In the genomic region with DNA sequence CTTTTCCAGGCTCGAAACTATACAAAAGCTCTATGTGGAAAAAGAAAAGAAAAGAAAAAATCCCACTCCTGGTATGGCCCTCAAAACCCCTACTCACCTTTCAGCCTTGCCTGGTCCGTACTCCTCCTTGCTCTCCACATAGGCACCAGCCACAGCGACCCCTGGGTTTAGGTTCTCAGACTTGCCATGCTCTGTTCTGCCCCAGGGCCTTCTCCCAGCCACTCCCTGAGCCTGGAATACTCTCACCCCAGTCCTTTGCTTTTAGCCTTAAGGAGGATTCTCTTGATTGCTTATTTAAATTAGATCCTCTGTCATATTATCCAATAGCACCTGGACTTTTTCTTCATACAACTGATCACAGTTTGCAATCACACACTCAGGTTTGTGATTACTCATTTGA, we compare ENCODE assay signal across 1 cellular context.
TF ChIP-seq lines count a peak whose summit lies in the region.

No MANE protein-coding gene starts in this region.

TF ChIP-seq in HepG2, 621 proteins besides CTCF, POLR2A, EP300 and RAD21 (continued from another document):
- TF ChIP-seq, protein P1, sequence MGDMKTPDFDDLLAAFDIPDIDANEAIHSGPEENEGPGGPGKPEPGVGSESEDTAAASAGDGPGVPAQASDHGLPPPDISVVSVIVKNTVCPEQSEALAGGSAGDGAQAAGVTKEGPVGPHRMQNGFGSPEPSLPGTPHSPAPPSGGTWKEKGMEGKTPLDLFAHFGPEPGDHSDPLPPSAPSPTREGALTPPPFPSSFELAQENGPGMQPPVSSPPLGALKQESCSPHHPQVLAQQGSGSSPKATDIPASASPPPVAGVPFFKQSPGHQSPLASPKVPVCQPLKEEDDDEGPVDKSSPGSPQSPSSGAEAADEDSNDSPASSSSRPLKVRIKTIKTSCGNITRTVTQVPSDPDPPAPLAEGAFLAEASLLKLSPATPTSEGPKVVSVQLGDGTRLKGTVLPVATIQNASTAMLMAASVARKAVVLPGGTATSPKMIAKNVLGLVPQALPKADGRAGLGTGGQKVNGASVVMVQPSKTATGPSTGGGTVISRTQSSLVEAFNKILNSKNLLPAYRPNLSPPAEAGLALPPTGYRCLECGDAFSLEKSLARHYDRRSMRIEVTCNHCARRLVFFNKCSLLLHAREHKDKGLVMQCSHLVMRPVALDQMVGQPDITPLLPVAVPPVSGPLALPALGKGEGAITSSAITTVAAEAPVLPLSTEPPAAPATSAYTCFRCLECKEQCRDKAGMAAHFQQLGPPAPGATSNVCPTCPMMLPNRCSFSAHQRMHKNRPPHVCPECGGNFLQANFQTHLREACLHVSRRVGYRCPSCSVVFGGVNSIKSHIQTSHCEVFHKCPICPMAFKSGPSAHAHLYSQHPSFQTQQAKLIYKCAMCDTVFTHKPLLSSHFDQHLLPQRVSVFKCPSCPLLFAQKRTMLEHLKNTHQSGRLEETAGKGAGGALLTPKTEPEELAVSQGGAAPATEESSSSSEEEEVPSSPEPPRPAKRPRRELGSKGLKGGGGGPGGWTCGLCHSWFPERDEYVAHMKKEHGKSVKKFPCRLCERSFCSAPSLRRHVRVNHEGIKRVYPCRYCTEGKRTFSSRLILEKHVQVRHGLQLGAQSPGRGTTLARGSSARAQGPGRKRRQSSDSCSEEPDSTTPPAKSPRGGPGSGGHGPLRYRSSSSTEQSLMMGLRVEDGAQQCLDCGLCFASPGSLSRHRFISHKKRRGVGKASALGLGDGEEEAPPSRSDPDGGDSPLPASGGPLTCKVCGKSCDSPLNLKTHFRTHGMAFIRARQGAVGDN (CRISPR knock-in tag; IDR thresholded peaks at IDR 0.05) = no peak
- TF ChIP-seq, protein P2, sequence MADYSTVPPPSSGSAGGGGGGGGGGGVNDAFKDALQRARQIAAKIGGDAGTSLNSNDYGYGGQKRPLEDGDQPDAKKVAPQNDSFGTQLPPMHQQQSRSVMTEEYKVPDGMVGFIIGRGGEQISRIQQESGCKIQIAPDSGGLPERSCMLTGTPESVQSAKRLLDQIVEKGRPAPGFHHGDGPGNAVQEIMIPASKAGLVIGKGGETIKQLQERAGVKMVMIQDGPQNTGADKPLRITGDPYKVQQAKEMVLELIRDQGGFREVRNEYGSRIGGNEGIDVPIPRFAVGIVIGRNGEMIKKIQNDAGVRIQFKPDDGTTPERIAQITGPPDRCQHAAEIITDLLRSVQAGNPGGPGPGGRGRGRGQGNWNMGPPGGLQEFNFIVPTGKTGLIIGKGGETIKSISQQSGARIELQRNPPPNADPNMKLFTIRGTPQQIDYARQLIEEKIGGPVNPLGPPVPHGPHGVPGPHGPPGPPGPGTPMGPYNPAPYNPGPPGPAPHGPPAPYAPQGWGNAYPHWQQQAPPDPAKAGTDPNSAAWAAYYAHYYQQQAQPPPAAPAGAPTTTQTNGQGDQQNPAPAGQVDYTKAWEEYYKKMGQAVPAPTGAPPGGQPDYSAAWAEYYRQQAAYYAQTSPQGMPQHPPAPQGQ (CRISPR knock-in tag; IDR thresholded peaks at IDR 0.05; ENCODE audit: borderline replicate concordance) = no peak
- TF ChIP-seq ZNF234 (CRISPR knock-in tag; conservative IDR thresholded peaks at IDR 0.05) = no peak
- no peak for TF ChIP-seq PPARG (CRISPR knock-in tag; conservative IDR thresholded peaks at IDR 0.05)
- TF ChIP-seq RARA (CRISPR knock-in tag; IDR thresholded peaks at IDR 0.05) = no peak
- TF ChIP-seq ESRRA (CRISPR knock-in tag; IDR thresholded peaks at IDR 0.05; ENCODE audit: low read depth) = no peak
- TF ChIP-seq, protein P3, sequence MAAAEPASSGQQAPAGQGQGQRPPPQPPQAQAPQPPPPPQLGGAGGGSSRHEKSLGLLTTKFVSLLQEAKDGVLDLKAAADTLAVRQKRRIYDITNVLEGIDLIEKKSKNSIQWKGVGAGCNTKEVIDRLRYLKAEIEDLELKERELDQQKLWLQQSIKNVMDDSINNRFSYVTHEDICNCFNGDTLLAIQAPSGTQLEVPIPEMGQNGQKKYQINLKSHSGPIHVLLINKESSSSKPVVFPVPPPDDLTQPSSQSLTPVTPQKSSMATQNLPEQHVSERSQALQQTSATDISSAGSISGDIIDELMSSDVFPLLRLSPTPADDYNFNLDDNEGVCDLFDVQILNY (CRISPR knock-in tag; conservative IDR thresholded peaks at IDR 0.05) = no peak
- no peak for TF ChIP-seq CCAR2 (optimal IDR thresholded peaks at IDR 0.05; ENCODE audit: low read depth, low read length)
- TF ChIP-seq ZC3H4 (CRISPR knock-in tag; IDR thresholded peaks at IDR 0.05; ENCODE audit: borderline replicate concordance) = no peak
- no peak for TF ChIP-seq HDAC1 (CRISPR knock-in tag; IDR thresholded peaks at IDR 0.05)
- no peak for TF ChIP-seq SMARCC2 (IDR thresholded peaks at IDR 0.05)
- TF ChIP-seq U2AF2 (IDR thresholded peaks at IDR 0.05; ENCODE audit: low read depth, low read length) = no peak
- no peak for TF ChIP-seq HES4 (CRISPR knock-in tag; IDR thresholded peaks at IDR 0.05; ENCODE audit: borderline replicate concordance)
- no peak for TF ChIP-seq TGIF2 (CRISPR knock-in tag; IDR thresholded peaks at IDR 0.05)
- TF ChIP-seq CENPT (CRISPR knock-in tag; IDR thresholded peaks at IDR 0.05; ENCODE audit: low read depth) = no peak
- TF ChIP-seq ZSCAN31 (CRISPR knock-in tag; IDR thresholded peaks at IDR 0.05; ENCODE audit: low read depth) = no peak
TF ChIP-seq in HepG2: peak in this region for 0.
